8 cellular contexts compared by ENCODE assay signal in genomic region chr4:186201535-186202230, GRCh38. TPM values are rescaled to one million over a fixed set of nuclear protein-coding genes. Genes with fewer than 3 reads are reported as not detected.
A peak's percentile ranks its signal among the peaks of the same experiment; 100 is the strongest.
DNase-seq lines count a peak whose midpoint lies in the region; ATAC-seq and TF ChIP-seq lines count a peak whose summit lies in the region.

No MANE protein-coding gene starts in this region.

- peaks cover 3% of the 10 kb centered on the region for H3K36me3 Mint-ChIP-seq in WTC11
- H3K36me3 Mint-ChIP-seq in central memory CD8-positive, alpha-beta T cell (ENCODE audit: insufficient read depth): peaks cover 6% of the 10 kb centered on the region

- TF ChIP-seq POLR2A in testis (IDR thresholded peaks at IDR 0.05): no peak

- peak; percentile 85 for ATAC-seq in GM21737 (IDR thresholded peaks at IDR 0.05; ENCODE audit: unreplicated experiment)
- peak; percentile 93 for ATAC-seq in WTC11
- peak; percentile 73 for ATAC-seq in central memory CD8-positive, alpha-beta T cell (replicated peaks; ENCODE audit: extremely low read depth, poor library complexity, severe bottlenecking)
- peak; percentile 87 for ATAC-seq in mucosa of descending colon

- peaks cover 28% of the 10 kb centered on the region for H3K4me1 Mint-ChIP-seq in WTC11
- H3K4me1 Mint-ChIP-seq in central memory CD8-positive, alpha-beta T cell: peaks cover 27% of the 10 kb centered on the region

- TF ChIP-seq CTCF in LNCAP (IDR thresholded peaks at IDR 0.05): peak; percentile 56
- peak; percentile 53 for TF ChIP-seq CTCF in WTC11 (IDR thresholded peaks at IDR 0.05)
- peak; percentile 75 for TF ChIP-seq CTCF in mucosa of descending colon (IDR thresholded peaks at IDR 0.05)
- peak; percentile 23 to 48 (median 41) for TF ChIP-seq CTCF in testis (IDR thresholded peaks at IDR 0.05)

- H3K36me3 ChIP-seq in mucosa of descending colon (ENCODE audit: low read depth) (no peaks in the 10 kb centered on the region), testis (ENCODE audit: low read depth, missing control alignments) (no peaks in the 10 kb centered on the region)

- peaks cover 3% of the 10 kb centered on the region for H3K4me1 ChIP-seq in mucosa of descending colon (ENCODE audit: low read depth)
- H3K4me1 ChIP-seq in testis: no peaks in the 10 kb centered on the region

- no peak overlapping the region for H3K4me3 Mint-ChIP-seq in WTC11
- peak overlapping the region; percentile 36 for H3K4me3 Mint-ChIP-seq in central memory CD8-positive, alpha-beta T cell

- intact Hi-C loops in mucosa of descending colon (cut with DNase I, micrococcal nuclease) (no loop called here), testis (cut with DNase I; ENCODE audit: low total_unique reads) (no loop called here)

- CTCF ChIA-PET in WTC11 (lab: Charles Lee): interaction anchor here (0.6 to 1.5 kb wide), 10 partner anchors 8 to 797 kb away, joined by 3 to 9 read pairs (median 4); partner anchors contain the start of genes CYP4V2, F11 and TLR3

- peaks cover 11% of the 10 kb centered on the region for H3K9me3 Mint-ChIP-seq in WTC11
- H3K9me3 Mint-ChIP-seq in central memory CD8-positive, alpha-beta T cell: no peaks in the 10 kb centered on the region

- no peak overlapping the region for H3K27ac Mint-ChIP-seq in WTC11
- peak overlapping the region; percentile 24 for H3K27ac Mint-ChIP-seq in central memory CD8-positive, alpha-beta T cell (ENCODE audit: low read depth)

- H3K27ac ChIP-seq in testis: no peak overlapping the region

- POLR2A ChIA-PET in WTC11 (lab: Charles Lee): no interaction called here

- 17 to 43% methylated on average over 9 of the region's 9 CpGs for WGBS in testis, 2 donors

- H3K4me3 ChIP-seq in mucosa of descending colon (no peak overlapping the region), testis (no peak overlapping the region)

- H3K9me3 ChIP-seq in mucosa of descending colon (no peaks in the 10 kb centered on the region), testis (no peaks in the 10 kb centered on the region)

- no peaks in the 10 kb centered on the region for H3K27me3 Mint-ChIP-seq in WTC11 (ENCODE audit: low read depth)
- H3K27me3 Mint-ChIP-seq in central memory CD8-positive, alpha-beta T cell: no peaks in the 10 kb centered on the region

- no peaks in the 10 kb centered on the region for H3K27me3 ChIP-seq in testis

- DNase-seq in ELR (ENCODE audit: low read depth): peak; percentile 34
- peak; percentile 53 for DNase-seq in WTC11 (ENCODE audit: low spot score)
- DNase-seq in central memory CD8-positive, alpha-beta T cell (ENCODE audit: low spot score in 2 of 2): peak in 1 of 2 donors; percentile 39
- DNase-seq in mucosa of descending colon: peak; percentile 57 to 73 (median 57)
- DNase-seq in testis: peak; percentile 33
- no peak for DNase-seq in HK-2 (ENCODE audit: unreplicated experiment)

TF ChIP-seq in WTC11, 78 proteins besides CTCF, POLR2A, EP300 and RAD21:
- 0 out of 2 replicates have a peak, but pooled peaks have one; percentile 28 for TF ChIP-seq USF2 (CRISPR knock-in tag; IDR thresholded peaks at IDR 0.05)
- TF ChIP-seq MAX (CRISPR knock-in tag; IDR thresholded peaks at IDR 0.05): 0 out of 2 replicates have a peak, but pooled peaks have one; percentile 16
- TF ChIP-seq USF1 (CRISPR knock-in tag; IDR thresholded peaks at IDR 0.05): peak; percentile 38; the same call in 1 of the 2 replicates
- TF ChIP-seq E2F1 (CRISPR knock-in tag; IDR thresholded peaks at IDR 0.05): no peak

RNA-seq across cellular contexts. Expression of gene CYP4V2, which starts 10.3 kb away (rescaled TPM):
- total RNA-seq in WTC11 (2021): 2.0 to 3.1 TPM (median 2.2 TPM) in 3 replicates
- total RNA-seq in mucosa of descending colon: 10 to 100 TPM; 38.4 to 50.8 (median 49.2) TPM
- total RNA-seq in testis: 10 to 100 TPM; 34.9 to 50.5 TPM
- polyA plus RNA-seq in testis (ENCODE audit: insufficient read depth, low read depth, low replicate concordance): 11.4 TPM

RNA-seq across cellular contexts. Expression of gene KLKB1, which starts 25.6 kb away (rescaled TPM):
- total RNA-seq in WTC11 (2021) (9.8 to 10.1 TPM (median 10.1 TPM) in 3 replicates), mucosa of descending colon (1 to 10 TPM; 1.1 to 2.4 (median 1.5) TPM), testis (1 to 10 TPM; 3.5 to 4.4 TPM)
- polyA plus RNA-seq in testis (ENCODE audit: insufficient read depth, low read depth, low replicate concordance): 2.7 TPM
